In the genomic region with DNA sequence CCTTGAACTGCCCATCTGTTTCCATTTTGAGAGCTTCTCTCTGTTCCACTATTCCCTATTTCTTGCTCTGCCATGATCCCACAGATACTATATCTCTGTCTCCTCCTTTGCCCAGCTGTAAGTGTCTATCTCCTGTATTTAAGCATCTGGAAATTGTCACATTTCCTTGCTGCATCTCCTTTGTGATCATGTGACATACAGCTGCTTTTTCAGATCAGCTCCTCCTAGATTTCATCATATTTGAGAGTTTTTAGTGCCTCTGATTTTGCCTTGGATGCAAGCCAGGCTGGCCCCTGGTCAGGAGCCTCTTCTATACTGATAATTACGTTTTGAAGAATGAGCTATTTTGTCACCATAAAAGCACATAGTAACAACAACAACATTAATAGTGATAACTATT, we compare ENCODE assay signal across 19 cellular contexts.
DNase-seq lines count a peak whose midpoint lies in the region; ATAC-seq and TF ChIP-seq lines count a peak whose summit lies in the region.
"Had no signal": no experiment of that assay in that cellular context is flagged by ENCODE, and none has a peak within 500 bp of the region (broad histone marks: within the 10 kb centered on the region; RNA-seq: fewer than 3 reads in every experiment).

No MANE protein-coding gene starts in this region.

- H3K36me3 ChIP-seq in smooth muscle cell (ENCODE audit: low read depth) (no peaks in the 10 kb centered on the region), spleen (no peaks in the 10 kb centered on the region)

- ATAC-seq in right cardiac atrium (no peak), HG03025 (IDR thresholded peaks at IDR 0.05; ENCODE audit: low FRiP score, unreplicated experiment) (no peak)
- no peak for ATAC-seq in naive thymus-derived CD8-positive, alpha-beta T cell
- ATAC-seq: A549; stimulated activated naive CD8-positive, alpha-beta T cell treated with anti-CD3 and anti-CD28 coated beads, Interleukin-15, Interleukin-2, amounts not matched to agents 100 U/mL and 50 U/mL, for 24 hours had no signal

- no peaks in the 10 kb centered on the region for H3K9me3 ChIP-seq in right cardiac atrium (ENCODE audit: control insufficient read depth, low read length)
- H3K9me3 ChIP-seq in smooth muscle cell (replicated peaks; ENCODE audit: low read depth), result no peaks in the 10 kb centered on the region
- H3K9me3 ChIP-seq in spleen, result no peaks in the 10 kb centered on the region

- H3K9me3 Mint-ChIP-seq in brain, result peaks cover 0 to 5% (median 0%) of the 10 kb centered on the region in 5 experiments
- H3K9me3 Mint-ChIP-seq in naive thymus-derived CD8-positive, alpha-beta T cell, result no peaks in the 10 kb centered on the region
- H3K9me3 Mint-ChIP-seq: activated T-helper 2 cell treated with anti-CD3 and anti-CD28 coated beads, Interferon-gamma antibody, Interleukin-2, Interleukin-4, amounts not matched to agents 10 μg/mL and 5 μg/mL and 100 μg/mL, durations not matched to agents 14 hours and 24 hours and 36 hours had no signal

- no peaks in the 10 kb centered on the region for H3K27me3 ChIP-seq in right cardiac atrium (ENCODE audit: control insufficient read depth, insufficient read depth)
- H3K27me3 ChIP-seq in smooth muscle cell (ENCODE audit: low read depth), result no peaks in the 10 kb centered on the region
- no peaks in the 10 kb centered on the region for H3K27me3 ChIP-seq in spleen (replicated peaks in 1 of 7)

- H3K4me3 ChIP-seq in right cardiac atrium (ENCODE audit: low read length), result no peak overlapping the region
- H3K4me3 ChIP-seq in smooth muscle cell, result no peak overlapping the region
- H3K4me3 ChIP-seq in spleen, result no peak overlapping the region
- H3K4me3 ChIP-seq: A549 had no signal

- no peak for TF ChIP-seq CTCF in brain (conservative IDR thresholded peaks at IDR 0.05)
- no peak for TF ChIP-seq CTCF in smooth muscle cell (IDR thresholded peaks at IDR 0.05; ENCODE audit: borderline replicate concordance, insufficient read depth, poor library complexity, severe bottlenecking)
- TF ChIP-seq CTCF in spleen (IDR thresholded peaks at IDR 0.05 in 8 of 11, conservative IDR thresholded peaks at IDR 0.05 in 3 of 11), result no peak

- H3K4me3 Mint-ChIP-seq in brain, result peak overlapping the region in 2 of 5 experiments; percentile 2
- no peak overlapping the region for H3K4me3 Mint-ChIP-seq in naive thymus-derived CD8-positive, alpha-beta T cell
- H3K4me3 Mint-ChIP-seq: CD4-positive, alpha-beta memory T cell; memory B cell had no signal

- H3F3A ChIP-seq in smooth muscle cell (ENCODE audit: low read depth), result no peaks in the 10 kb centered on the region

- H3K27ac ChIP-seq in right cardiac atrium (ENCODE audit: low read length) (no peak overlapping the region), smooth muscle cell (ENCODE audit: low read depth) (no peak overlapping the region), spleen (no peak overlapping the region)
- H3K27ac ChIP-seq: A549 had no signal

- 17% methylated on average over 1 of the region's 1 CpG for WGBS in right cardiac atrium
- WGBS in smooth muscle cell (ENCODE audit: low lambda C conversion rate), result 9% methylated on average over 1 of the region's 1 CpG
- WGBS in spleen, 5 donors, result 16 to 48% (median 44%) methylated on average over 1 of the region's 1 CpG

- no peaks in the 10 kb centered on the region for H3K79me2 ChIP-seq in smooth muscle cell (ENCODE audit: low read depth)

- H3K27ac Mint-ChIP-seq in brain, result peak overlapping the region in 3 of 5 experiments; percentile 46 to 90 (median 90)
- H3K27ac Mint-ChIP-seq in naive thymus-derived CD8-positive, alpha-beta T cell, result no peak overlapping the region
- H3K27ac Mint-ChIP-seq: activated T-helper 2 cell treated with anti-CD3 and anti-CD28 coated beads, Interferon-gamma antibody, Interleukin-2, Interleukin-4, amounts not matched to agents 10 μg/mL and 5 μg/mL and 100 μg/mL, durations not matched to agents 14 hours and 24 hours and 36 hours; CD4-positive, alpha-beta memory T cell; memory B cell had no signal

- H4K20me1 ChIP-seq in smooth muscle cell (ENCODE audit: low read depth), result no peaks in the 10 kb centered on the region

- no peak for TF ChIP-seq POLR2A in spleen (IDR thresholded peaks at IDR 0.05)

- H3K9ac ChIP-seq in smooth muscle cell (ENCODE audit: low read depth), result no peak overlapping the region

- POLR2A ChIA-PET in naive thymus-derived CD8-positive, alpha-beta T cell (lab: Charles Lee), result no interaction called here

- peak; percentile 50 for DNase-seq in NCI-H748 (lab: John Stamatoyannopoulos, UW; ENCODE audit: unreplicated experiment)
- no peak for DNase-seq in NCI-H748 treated with DMSO at 0.1 percent for 48 hours (lab: John Stamatoyannopoulos, UW)
- peak; percentile 57 to 79 (median 71) for DNase-seq in right cardiac atrium
- DNase-seq in smooth muscle cell (lab: John Stamatoyannopoulos, UW; ENCODE audit: unreplicated experiment), result no peak
- DNase-seq in naive thymus-derived CD8-positive, alpha-beta T cell, result no peak
- DNase-seq in spleen, result no peak
- DNase-seq: activated CD4-positive, CD25-positive, alpha-beta regulatory T cell treated with anti-CD3 and anti-CD28 coated beads, Interleukin-2, amount 50 U/mL, for 72 hours; CD4-positive, alpha-beta memory T cell; HCEC 1CT; head of caudate nucleus; NCI-H1694 treated with DMSO at 0.1 percent for 48 hours; NCI-H510A; stimulated activated naive CD8-positive, alpha-beta T cell treated with anti-CD3 and anti-CD28 coated beads, Interleukin-15, Interleukin-2, amounts not matched to agents 100 U/mL and 50 U/mL, for 24 hours; trophoblast cell had no signal

- H3K4me1 Mint-ChIP-seq in brain, result peaks cover 51% of the 10 kb centered on the region
- H3K4me1 Mint-ChIP-seq in naive thymus-derived CD8-positive, alpha-beta T cell, result no peaks in the 10 kb centered on the region
- H3K4me1 Mint-ChIP-seq: CD4-positive, alpha-beta memory T cell; memory B cell had no signal

- H3K4me1 ChIP-seq in right cardiac atrium (ENCODE audit: control insufficient read depth, insufficient read depth, low read length), result peaks cover 6% of the 10 kb centered on the region
- no peaks in the 10 kb centered on the region for H3K4me1 ChIP-seq in smooth muscle cell (ENCODE audit: low read depth)
- peaks cover 0 to 6% (median 0%) of the 10 kb centered on the region in 6 donors for H3K4me1 ChIP-seq in spleen
- H3K4me1 ChIP-seq: A549 had no signal

- peaks cover 12% of the 10 kb centered on the region for H3K27me3 Mint-ChIP-seq in brain
- H3K27me3 Mint-ChIP-seq in naive thymus-derived CD8-positive, alpha-beta T cell, result peaks cover 2 to 24% (median 10%) of the 10 kb centered on the region in 5 donors

- intact Hi-C loops in right cardiac atrium (cut with DNase I) (loop anchor here in 1 of 4 donors (10.0 kb wide), 1 partner anchor 297 kb away; a partner anchor contains a TSS), spleen (cut with DNase I; ENCODE audit: low total_unique reads) (no loop called here)

- peak overlapping the region; percentile 84 for H2AFZ ChIP-seq in smooth muscle cell (ENCODE audit: low read depth)

- peak overlapping the region; percentile 11 for H3K4me2 ChIP-seq in smooth muscle cell
- H3K4me2 ChIP-seq: A549 had no signal

- H3K36me3 Mint-ChIP-seq in brain, result no peaks in the 10 kb centered on the region
- no peaks in the 10 kb centered on the region for H3K36me3 Mint-ChIP-seq in naive thymus-derived CD8-positive, alpha-beta T cell
- H3K36me3 Mint-ChIP-seq: CD4-positive, alpha-beta memory T cell; memory B cell had no signal

Comparison
In these comparisons a context has a peak if more than half of its experiments do, and no peak if none do; other contexts are left out.
1. DNase-seq: peak in NCI-H748 (single experiment) and right cardiac atrium (3 of 3); none in NCI-H748 treated with DMSO at 0.1 percent for 48 hours (single experiment), smooth muscle cell (single experiment), naive thymus-derived CD8-positive, alpha-beta T cell (0 of 10) and spleen (single experiment).
2. H3K27ac Mint-ChIP-seq: peak in brain (3 of 5); none in naive thymus-derived CD8-positive, alpha-beta T cell (0 of 10).